Comparison of ENCODE assay signal across 7 cellular contexts in the genomic region with DNA sequence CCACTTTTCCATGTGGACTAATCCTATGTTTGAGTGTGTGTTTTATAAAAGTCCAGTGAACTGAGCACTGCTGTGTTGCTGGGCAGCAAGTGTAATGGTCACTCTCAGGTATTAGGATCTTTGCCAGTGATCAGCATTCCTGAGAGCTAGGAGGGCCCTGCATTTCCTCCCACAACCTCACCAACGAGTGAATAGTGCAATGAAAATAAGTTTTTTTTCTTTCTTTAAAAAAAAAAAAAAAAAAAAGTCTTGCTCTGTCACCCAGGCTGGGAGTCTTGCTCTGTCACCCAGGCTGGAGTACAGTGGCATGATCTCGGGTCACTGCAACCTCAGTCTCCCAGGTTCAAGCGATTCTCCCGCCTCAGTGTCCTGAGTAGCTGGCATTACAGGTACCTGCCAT. TPM values are rescaled to one million over a fixed set of nuclear protein-coding genes. Genes with fewer than 3 reads are reported as not detected.
"Had no signal": no experiment of that assay in that cellular context is flagged by ENCODE, and none has a peak within 500 bp of the region (broad histone marks: within the 10 kb centered on the region; RNA-seq: fewer than 3 reads in every experiment).

No MANE protein-coding gene starts in this region.

- H3K4me3 ChIP-seq: K562 had no signal

- FAIRE-seq: HepG2, HTR-8/SVneo, K562 had no signal

- H3K27ac ChIP-seq: HL-60 had no signal

- DNase-seq: KBM-7 had no signal

- ATAC-seq: HepG2, K562 had no signal

RNA-seq across cellular contexts. Expression of a gene that starts 6.5 kb away (rescaled TPM):
- total RNA-seq: HT-29 had no signal
- polyA plus RNA-seq: IgD-negative memory B cell had no signal
